Comparison of ENCODE assay signal across 35 cellular contexts in genomic region chr4:90780193-90780592, GRCh38.
"Had no signal": no experiment of that assay in that cellular context is flagged by ENCODE, and none has a peak within 500 bp of the region (broad histone marks: within the 10 kb centered on the region; RNA-seq: fewer than 3 reads in every experiment).

No MANE protein-coding gene starts in this region.

- H3K27me3 ChIP-seq: MG63 had no signal

- H3K9me3 ChIP-seq: MG63 had no signal

- H3K36me3 ChIP-seq: MG63 had no signal

- H3K4me3 ChIP-seq: MG63 had no signal

- DNase-seq: MG63, MM.1S, MV-4-11, NCI-H1048, NCI-H1092, NCI-H1092 treated with DMSO at 0.1 percent for 48 hours, NCI-H1105, NCI-H1105 treated with DMSO at 0.1 percent for 48 hours, NCI-H1417, NCI-H1417 treated with DMSO at 0.1 percent for 48 hours, NCI-H1436, NCI-H1436 treated with DMSO at 0.1 percent for 48 hours, NCI-H146, NCI-H1694, NCI-H1694 treated with DMSO at 0.1 percent for 48 hours, NCI-H187, NCI-H187 treated with DMSO at 0.1 percent for 48 hours, NCI-H1930, NCI-H2029, NCI-H2029 treated with DMSO at 0.1 percent for 48 hours, NCI-H2081, NCI-H2081 treated with DMSO at 0.1 percent for 48 hours, NCI-H2107, NCI-H2171, NCI-H2171 treated with DMSO at 0.1 percent for 48 hours, NCI-H2227 treated with DMSO at 0.1 percent for 48 hours, NCI-H226, NCI-H345, NCI-H446, NCI-H446 treated with DMSO at 0.1 percent for 48 hours, NCI-H510A, NCI-H510A treated with DMSO at 0.1 percent for 48 hours, NCI-H524, NCI-H524 treated with DMSO at 0.1 percent for 48 hours, NCI-H526 had no signal
